1 cellular context compared by ENCODE assay signal in genomic region chr5:150510460-150511263, GRCh38.
TF ChIP-seq lines count a peak whose summit lies in the region.

No MANE protein-coding gene starts in this region.

TF ChIP-seq in HepG2, 621 proteins besides CTCF, POLR2A, EP300 and RAD21 (continued from another document and continues in another):
- peak; percentile 90 for TF ChIP-seq ZBTB34 (CRISPR knock-in tag; IDR thresholded peaks at IDR 0.05)
- TF ChIP-seq NFKBIZ (CRISPR knock-in tag; IDR thresholded peaks at IDR 0.05), result 0 out of 2 replicates have a peak, but pooled peaks have one; percentile 19
- peak; percentile 42; the same call in 1 of the 2 replicates for TF ChIP-seq ZNF652 (CRISPR knock-in tag; IDR thresholded peaks at IDR 0.05; ENCODE audit: borderline replicate concordance, low read depth)
- TF ChIP-seq ZNF136 (CRISPR knock-in tag; IDR thresholded peaks at IDR 0.05; ENCODE audit: low read depth), result 0 out of 2 replicates have a peak, but pooled peaks have one; percentile 24
- TF ChIP-seq ZSCAN20 (CRISPR knock-in tag; IDR thresholded peaks at IDR 0.05; ENCODE audit: borderline replicate concordance), result no peak
- TF ChIP-seq FOXC1 (CRISPR knock-in tag; IDR thresholded peaks at IDR 0.05; ENCODE audit: borderline replicate concordance), result 0 out of 2 replicates have a peak, but pooled peaks have one; percentile 37
- TF ChIP-seq ZNF121 (CRISPR knock-in tag; IDR thresholded peaks at IDR 0.05), result peak; percentile 97
- peak; percentile 36; the same call in 1 of the 2 replicates for TF ChIP-seq HMG20B (CRISPR knock-in tag; conservative IDR thresholded peaks at IDR 0.05)
- TF ChIP-seq, protein P1, sequence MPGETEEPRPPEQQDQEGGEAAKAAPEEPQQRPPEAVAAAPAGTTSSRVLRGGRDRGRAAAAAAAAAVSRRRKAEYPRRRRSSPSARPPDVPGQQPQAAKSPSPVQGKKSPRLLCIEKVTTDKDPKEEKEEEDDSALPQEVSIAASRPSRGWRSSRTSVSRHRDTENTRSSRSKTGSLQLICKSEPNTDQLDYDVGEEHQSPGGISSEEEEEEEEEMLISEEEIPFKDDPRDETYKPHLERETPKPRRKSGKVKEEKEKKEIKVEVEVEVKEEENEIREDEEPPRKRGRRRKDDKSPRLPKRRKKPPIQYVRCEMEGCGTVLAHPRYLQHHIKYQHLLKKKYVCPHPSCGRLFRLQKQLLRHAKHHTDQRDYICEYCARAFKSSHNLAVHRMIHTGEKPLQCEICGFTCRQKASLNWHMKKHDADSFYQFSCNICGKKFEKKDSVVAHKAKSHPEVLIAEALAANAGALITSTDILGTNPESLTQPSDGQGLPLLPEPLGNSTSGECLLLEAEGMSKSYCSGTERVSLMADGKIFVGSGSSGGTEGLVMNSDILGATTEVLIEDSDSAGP (CRISPR knock-in tag; IDR thresholded peaks at IDR 0.05; ENCODE audit: borderline replicate concordance), result peak; percentile 53; the same call in 1 of the 2 replicates
- no peak for TF ChIP-seq NR3C1 (CRISPR knock-in tag; IDR thresholded peaks at IDR 0.05)
- TF ChIP-seq ZNF24 (IDR thresholded peaks at IDR 0.05), result no peak
- TF ChIP-seq MAFK (conservative IDR thresholded peaks at IDR 0.05 in 1 of 2, IDR thresholded peaks at IDR 0.05 in 1 of 2; ENCODE audit: low read length in 2 of 2), result peak; percentile 42 to 44; a peak in 3 of 4 replicates
- no peak for TF ChIP-seq SMYD3 (CRISPR knock-in tag; IDR thresholded peaks at IDR 0.05)
- no peak for TF ChIP-seq ZXDC (CRISPR knock-in tag; IDR thresholded peaks at IDR 0.05)
- TF ChIP-seq KLF15 (CRISPR knock-in tag; IDR thresholded peaks at IDR 0.05; ENCODE audit: borderline replicate concordance), result no peak
- no peak for TF ChIP-seq AHR (CRISPR knock-in tag; IDR thresholded peaks at IDR 0.05)
- peak; percentile 76; the same call in 1 of the 2 replicates for TF ChIP-seq ESRRA (CRISPR knock-in tag; IDR thresholded peaks at IDR 0.05; ENCODE audit: low read depth)
- TF ChIP-seq, protein P2, sequence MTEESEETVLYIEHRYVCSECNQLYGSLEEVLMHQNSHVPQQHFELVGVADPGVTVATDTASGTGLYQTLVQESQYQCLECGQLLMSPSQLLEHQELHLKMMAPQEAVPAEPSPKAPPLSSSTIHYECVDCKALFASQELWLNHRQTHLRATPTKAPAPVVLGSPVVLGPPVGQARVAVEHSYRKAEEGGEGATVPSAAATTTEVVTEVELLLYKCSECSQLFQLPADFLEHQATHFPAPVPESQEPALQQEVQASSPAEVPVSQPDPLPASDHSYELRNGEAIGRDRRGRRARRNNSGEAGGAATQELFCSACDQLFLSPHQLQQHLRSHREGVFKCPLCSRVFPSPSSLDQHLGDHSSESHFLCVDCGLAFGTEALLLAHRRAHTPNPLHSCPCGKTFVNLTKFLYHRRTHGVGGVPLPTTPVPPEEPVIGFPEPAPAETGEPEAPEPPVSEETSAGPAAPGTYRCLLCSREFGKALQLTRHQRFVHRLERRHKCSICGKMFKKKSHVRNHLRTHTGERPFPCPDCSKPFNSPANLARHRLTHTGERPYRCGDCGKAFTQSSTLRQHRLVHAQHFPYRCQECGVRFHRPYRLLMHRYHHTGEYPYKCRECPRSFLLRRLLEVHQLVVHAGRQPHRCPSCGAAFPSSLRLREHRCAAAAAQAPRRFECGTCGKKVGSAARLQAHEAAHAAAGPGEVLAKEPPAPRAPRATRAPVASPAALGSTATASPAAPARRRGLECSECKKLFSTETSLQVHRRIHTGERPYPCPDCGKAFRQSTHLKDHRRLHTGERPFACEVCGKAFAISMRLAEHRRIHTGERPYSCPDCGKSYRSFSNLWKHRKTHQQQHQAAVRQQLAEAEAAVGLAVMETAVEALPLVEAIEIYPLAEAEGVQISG (CRISPR knock-in tag; IDR thresholded peaks at IDR 0.05), result peak; percentile 58
- peak; percentile 91 for TF ChIP-seq GATAD2A (CRISPR knock-in tag; IDR thresholded peaks at IDR 0.05)
- no peak for TF ChIP-seq TGIF2 (CRISPR knock-in tag; IDR thresholded peaks at IDR 0.05)
- TF ChIP-seq FOXP1 (IDR thresholded peaks at IDR 0.05), result no peak
- peak; percentile 84 for TF ChIP-seq FOXP1 (CRISPR knock-in tag; IDR thresholded peaks at IDR 0.05)
- no peak for TF ChIP-seq ZNF20 (CRISPR knock-in tag; IDR thresholded peaks at IDR 0.05)
- TF ChIP-seq SIX4 (CRISPR knock-in tag; IDR thresholded peaks at IDR 0.05), result peak; percentile 41; the same call in 1 of the 2 replicates
- no peak for TF ChIP-seq ZNF597 (CRISPR knock-in tag; IDR thresholded peaks at IDR 0.05)
- no peak for TF ChIP-seq TOPORS (CRISPR knock-in tag; IDR thresholded peaks at IDR 0.05)
- TF ChIP-seq ZNF749 (CRISPR knock-in tag; IDR thresholded peaks at IDR 0.05; ENCODE audit: borderline replicate concordance), result no peak
- TF ChIP-seq KLF12 (CRISPR knock-in tag; IDR thresholded peaks at IDR 0.05; ENCODE audit: borderline replicate concordance), result peak; percentile 53; the same call in 1 of the 2 replicates
- TF ChIP-seq, protein P3, sequence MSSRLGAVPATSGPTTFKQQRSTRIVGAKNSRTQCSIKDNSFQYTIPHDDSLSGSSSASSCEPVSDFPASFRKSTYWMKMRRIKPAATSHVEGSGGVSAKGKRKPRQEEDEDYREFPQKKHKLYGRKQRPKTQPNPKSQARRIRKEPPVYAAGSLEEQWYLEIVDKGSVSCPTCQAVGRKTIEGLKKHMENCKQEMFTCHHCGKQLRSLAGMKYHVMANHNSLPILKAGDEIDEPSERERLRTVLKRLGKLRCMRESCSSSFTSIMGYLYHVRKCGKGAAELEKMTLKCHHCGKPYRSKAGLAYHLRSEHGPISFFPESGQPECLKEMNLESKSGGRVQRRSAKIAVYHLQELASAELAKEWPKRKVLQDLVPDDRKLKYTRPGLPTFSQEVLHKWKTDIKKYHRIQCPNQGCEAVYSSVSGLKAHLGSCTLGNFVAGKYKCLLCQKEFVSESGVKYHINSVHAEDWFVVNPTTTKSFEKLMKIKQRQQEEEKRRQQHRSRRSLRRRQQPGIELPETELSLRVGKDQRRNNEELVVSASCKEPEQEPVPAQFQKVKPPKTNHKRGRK (CRISPR knock-in tag; IDR thresholded peaks at IDR 0.05), result no peak
- 0 out of 2 replicates have a peak, but pooled peaks have one; percentile 57 for TF ChIP-seq RERE (CRISPR knock-in tag; IDR thresholded peaks at IDR 0.05; ENCODE audit: low read depth)
- TF ChIP-seq ZNF292 (CRISPR knock-in tag; IDR thresholded peaks at IDR 0.05; ENCODE audit: borderline replicate concordance, low read depth), result peak; percentile 68; the same call in 1 of the 2 replicates
- peak; percentile 83 for TF ChIP-seq ZNF331 (CRISPR knock-in tag; IDR thresholded peaks at IDR 0.05)
- peak; percentile 94 for TF ChIP-seq ZNF629 (CRISPR knock-in tag; conservative IDR thresholded peaks at IDR 0.05)
- peak; percentile 68; the same call in 1 of the 2 replicates for TF ChIP-seq ARID4A (CRISPR knock-in tag; IDR thresholded peaks at IDR 0.05; ENCODE audit: borderline replicate concordance)
- no peak for TF ChIP-seq E2F2 (CRISPR knock-in tag; IDR thresholded peaks at IDR 0.05; ENCODE audit: borderline replicate concordance)
